8 cellular contexts compared by ENCODE assay signal in genomic region chr5:96687812-96688453, GRCh38. TPM values are rescaled to one million over a fixed set of nuclear protein-coding genes. Genes with fewer than 3 reads are reported as not detected.
DNase-seq lines count a peak whose midpoint lies in the region; ATAC-seq and TF ChIP-seq lines count a peak whose summit lies in the region.

No MANE protein-coding gene starts in this region.

- H3K79me2 ChIP-seq in OCI-LY3 (ENCODE audit: low read length): no peaks in the 10 kb centered on the region; the same call in 1 of the 2 replicates

- H2AFZ ChIP-seq in OCI-LY3 (ENCODE audit: low read depth, low read length): no peak overlapping the region

- TF ChIP-seq CTCF in OCI-LY3 (IDR thresholded peaks at IDR 0.05; ENCODE audit: low read depth, low read length): peak; percentile 64
- no peak for TF ChIP-seq CTCF in coronary artery (IDR thresholded peaks at IDR 0.05)

- H3K27me3 ChIP-seq in OCI-LY3 (ENCODE audit: low read depth, low read length): no peaks in the 10 kb centered on the region

- H4K20me1 ChIP-seq in OCI-LY3 (ENCODE audit: insufficient read depth, low read length): no peaks in the 10 kb centered on the region; the same call in 1 of the 2 replicates

- no peak overlapping the region for H3K27ac ChIP-seq in OCI-LY3 (ENCODE audit: low read length)
- no peak overlapping the region for H3K27ac ChIP-seq in coronary artery

- DNase-seq in DMS 273 (lab: John Stamatoyannopoulos, UW; ENCODE audit: unreplicated experiment) (peak; percentile 69), dermis microvascular lymphatic vessel endothelial cell (ENCODE audit: low read depth in 2 of 2) (peak; percentile 69 to 82), myocyte (ENCODE audit: low read depth) (peak; percentile 62), epidermal melanocyte (ENCODE audit: insufficient read length, low spot score) (no peak), coronary artery (ENCODE audit: low spot score) (no peak)

- ATAC-seq in GM19328 (IDR thresholded peaks at IDR 0.05; ENCODE audit: unreplicated experiment) (peak; percentile 90), HG03432 (IDR thresholded peaks at IDR 0.05; ENCODE audit: unreplicated experiment) (peak; percentile 94)

- no peaks in the 10 kb centered on the region for H3K9me3 ChIP-seq in OCI-LY3 (ENCODE audit: insufficient read depth, low read length)

- H3K36me3 ChIP-seq in OCI-LY3 (replicated peaks; ENCODE audit: low read depth, low read length): no peaks in the 10 kb centered on the region

- peak overlapping the region; percentile 55 for H3K4me2 ChIP-seq in OCI-LY3 (ENCODE audit: low read length)

- H3K9ac ChIP-seq in OCI-LY3 (ENCODE audit: low read length): no peak overlapping the region

- H3K4me3 ChIP-seq in OCI-LY3 (ENCODE audit: low read length) (peak overlapping the region; percentile 49; the same call in 1 of the 2 replicates), coronary artery (no peak overlapping the region)

- peaks cover 9% of the 10 kb centered on the region for H3K4me1 ChIP-seq in OCI-LY3 (ENCODE audit: low read length)

RNA-seq across cellular contexts. Expression of gene CAST, which starts 25.8 kb away (rescaled TPM):
- total RNA-seq in dermis microvascular lymphatic vessel endothelial cell (96.8 and 98.1 TPM in 2 replicates), myocyte (146 and 183 TPM in 2 replicates)
- 93.1 TPM for polyA plus RNA-seq in myocyte (2012)

Comparison
In these comparisons a context has a peak if more than half of its experiments do, and no peak if none do; other contexts are left out.
1. DNase-seq: peak in DMS 273 (single experiment), dermis microvascular lymphatic vessel endothelial cell (2 of 2) and myocyte (single experiment); none in epidermal melanocyte (single experiment) and coronary artery (single experiment).